ENCODE assay signal across 2 cellular contexts in genomic region chr2:240296104-240296406, GRCh38.
TF ChIP-seq lines count a peak whose summit lies in the region.

No MANE protein-coding gene starts in this region.

TF ChIP-seq in SK-N-SH, 30 proteins besides CTCF, POLR2A, EP300 and RAD21 (continued from another document):
- no peak for TF ChIP-seq PBX3 (IDR thresholded peaks at IDR 0.05)
- no peak for TF ChIP-seq REST (IDR thresholded peaks at IDR 0.05; ENCODE audit: low read depth, low read length)
- TF ChIP-seq SMC3 (IDR thresholded peaks at IDR 0.05; ENCODE audit: low read depth, low read length) = no peak
- no peak for TF ChIP-seq FOSL2 (IDR thresholded peaks at IDR 0.05; ENCODE audit: borderline replicate concordance, low read depth)
- no peak for TF ChIP-seq JUND (IDR thresholded peaks at IDR 0.05)
- no peak for TF ChIP-seq GATA2 (CRISPR knock-in tag; IDR thresholded peaks at IDR 0.05)
- no peak for TF ChIP-seq RFX5 (IDR thresholded peaks at IDR 0.05; ENCODE audit: low read length)
- no peak for TF ChIP-seq FOXM1 (IDR thresholded peaks at IDR 0.05; ENCODE audit: low read depth)
- TF ChIP-seq SIN3A (IDR thresholded peaks at IDR 0.05; ENCODE audit: borderline replicate concordance, low read depth, low read length) = no peak
- TF ChIP-seq MAX (IDR thresholded peaks at IDR 0.05; ENCODE audit: low read depth) = no peak
- TF ChIP-seq NFIC (IDR thresholded peaks at IDR 0.05; ENCODE audit: borderline replicate concordance) = no peak
- TF ChIP-seq TEAD4 (IDR thresholded peaks at IDR 0.05; ENCODE audit: borderline replicate concordance, insufficient read depth) = no peak
- TF ChIP-seq NRF1 (IDR thresholded peaks at IDR 0.05; ENCODE audit: low read depth, low read length) = no peak
- no peak for TF ChIP-seq MEF2A (IDR thresholded peaks at IDR 0.05; ENCODE audit: borderline replicate concordance, low read depth)
TF ChIP-seq in SK-N-SH: peak in this region for 0.

TF ChIP-seq in SK-N-SH treated with all-trans-retinoic acid at 6 μM for 48 hours, 23 proteins besides CTCF, POLR2A, EP300 and RAD21 (continued from another document):
- TF ChIP-seq CREB5 (CRISPR knock-in tag; IDR thresholded peaks at IDR 0.05; ENCODE audit: low read depth) (no peak), CSDC2 (CRISPR knock-in tag; IDR thresholded peaks at IDR 0.05) (no peak), ARNTL (CRISPR knock-in tag; IDR thresholded peaks at IDR 0.05; ENCODE audit: borderline replicate concordance, low read depth) (no peak), CSRNP3 (CRISPR knock-in tag; IDR thresholded peaks at IDR 0.05) (no peak), ESRRG (CRISPR knock-in tag; IDR thresholded peaks at IDR 0.05) (no peak), PATZ1 (CRISPR knock-in tag; IDR thresholded peaks at IDR 0.05; ENCODE audit: borderline replicate concordance) (no peak), TCF4 (CRISPR knock-in tag; IDR thresholded peaks at IDR 0.05; ENCODE audit: borderline replicate concordance) (no peak)
